Comparison of ENCODE assay signal across 39 cellular contexts in the genomic region with DNA sequence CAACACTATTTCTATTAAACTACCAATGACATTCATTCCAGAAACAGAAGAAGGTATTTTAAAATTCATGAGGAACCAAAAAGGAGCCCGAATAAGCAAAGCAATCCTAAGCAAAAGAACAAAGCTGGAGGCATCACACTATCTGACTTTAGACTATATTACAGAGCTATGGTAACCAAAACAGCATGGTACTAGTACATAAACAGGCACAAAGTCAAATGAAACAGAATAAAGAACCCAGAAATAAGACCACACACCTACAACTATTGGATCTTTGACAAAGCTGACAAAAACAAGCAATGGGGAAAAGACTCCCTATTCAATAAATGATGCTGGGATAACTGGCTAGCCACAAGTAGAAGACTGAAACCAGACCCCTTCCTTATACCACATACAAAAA.
"Had no signal": no experiment of that assay in that cellular context is flagged by ENCODE, and none has a peak within 500 bp of the region (broad histone marks: within the 10 kb centered on the region; RNA-seq: fewer than 3 reads in every experiment).

No MANE protein-coding gene starts in this region.

- DNase-seq: activated effector memory CD4-positive, alpha-beta T cell treated with anti-CD3 and anti-CD28 coated beads, Interleukin-2, amount 50 U/mL, for 16 hours; activated effector memory CD4-positive, alpha-beta T cell treated with Interleukin-2 at 50 U/mL for 16 hours; activated gamma-delta T cell; activated gamma-delta T cell treated with Interleukin-2 at 50 U/mL for 16 hours; activated naive CD4-positive, alpha-beta T cell; activated naive CD4-positive, alpha-beta T cell treated with anti-CD3 and anti-CD28 coated beads for 36 hours; activated naive CD4-positive, alpha-beta T cell treated with anti-CD3 and anti-CD28 coated beads, Interleukin-2, amount 10 ng/mL, durations not matched to agents 7 days and 5 days; activated naive CD4-positive, alpha-beta T cell treated with anti-CD3 and anti-CD28 coated beads, Interleukin-2, amount 50 U/mL, for 16 hours; activated naive CD4-positive, alpha-beta T cell treated with Interleukin-2 at 50 U/mL for 16 hours; activated naive CD8-positive, alpha-beta T cell treated with anti-CD3 and anti-CD28 coated beads for 36 hours; activated naive CD8-positive, alpha-beta T cell treated with anti-CD3 and anti-CD28 coated beads, Interleukin-2, amount 10 ng/mL, durations not matched to agents 7 days and 5 days; activated naive CD8-positive, alpha-beta T cell treated with anti-CD3 and anti-CD28 coated beads, Interleukin-2, amount 50 U/mL, for 24 hours; activated T-cell treated with anti-CD3 and anti-CD28 coated beads for 4 hours; activated T-cell treated with anti-CD3 and anti-CD28 coated beads, Interleukin-2, amount 50 U/mL, for 1 hour; activated T-cell treated with anti-CD3 and anti-CD28 coated beads, Interleukin-2, amount 50 U/mL, for 24 hours; activated T-cell treated with anti-CD3 and anti-CD28 coated beads, Interleukin-2, amount 50 U/mL, for 4 hours; activated T-cell treated with anti-CD3 and anti-CD28 coated beads, Interleukin-2, amount 50 U/mL, for 48 hours; activated T-cell treated with anti-CD3 and anti-CD28 coated beads, Interleukin-2, amount 50 U/mL, for 72 hours; adrenal gland; amniotic stem cell; amygdala; anterior cingulate cortex; aorta; body of pancreas; brain microvascular endothelial cell; caudate nucleus; central memory CD4-positive, alpha-beta T cell; cerebellar nuclear complex had no signal

- H3K36me3 ChIP-seq: adrenal gland, brain microvascular endothelial cell, breast epithelium, cardiac muscle cell had no signal

- H3K4me3 Mint-ChIP-seq: activated naive CD4-positive, alpha-beta T cell treated with anti-CD3 and anti-CD28 coated beads for 36 hours; activated naive CD4-positive, alpha-beta T cell treated with anti-CD3 and anti-CD28 coated beads, Interleukin-2, amount 10 ng/mL, durations not matched to agents 7 days and 5 days; activated naive CD4-positive, alpha-beta T cell treated with anti-CD3 and anti-CD28 coated beads, Interleukin-2, amount 50 U/mL, for 24 hours; activated naive CD8-positive, alpha-beta T cell; activated naive CD8-positive, alpha-beta T cell treated with anti-CD3 and anti-CD28 coated beads for 36 hours; activated naive CD8-positive, alpha-beta T cell treated with anti-CD3 and anti-CD28 coated beads, Interleukin-2, amount 10 ng/mL, durations not matched to agents 7 days and 5 days; activated naive CD8-positive, alpha-beta T cell treated with anti-CD3 and anti-CD28 coated beads, Interleukin-2, amount 50 U/mL, for 24 hours; activated T-cell treated with anti-CD3 and anti-CD28 coated beads, Interleukin-2, amount 50 U/mL, for 24 hours; activated T-cell treated with anti-CD3 and anti-CD28 coated beads, Interleukin-2, amount 50 U/mL, for 4 hours; activated T-cell treated with anti-CD3 and anti-CD28 coated beads, Interleukin-2, amount 50 U/mL, for 72 hours; activated T-helper 1 cell treated with anti-CD3 and anti-CD28 coated beads, Interleukin-12 subunit alpha, Interleukin-12 subunit beta, Interleukin-2, Interleukin-4 antibody, amounts not matched to agents 30 ng/mL and 10 ng/mL and 1 ng/mL, durations not matched to agents 14 hours and 24 hours and 36 hours; activated T-helper 17 cell treated with anti-CD3 and anti-CD28 coated beads, Interleukin-2, amount 50 U/mL, for 72 hours; brain; central memory CD8-positive, alpha-beta T cell had no signal

- ATAC-seq: activated naive CD4-positive, alpha-beta T cell treated with anti-CD3 and anti-CD28 coated beads, Interleukin-2, amount 50 U/mL, for 72 hours; activated naive CD8-positive, alpha-beta T cell treated with anti-CD3 and anti-CD28 coated beads, Interleukin-2, amount 50 U/mL, for 24 hours; activated T-cell treated with anti-CD3 and anti-CD28 coated beads, Interleukin-2, amount 50 U/mL, for 4 hours; activated T-cell treated with anti-CD3 and anti-CD28 coated beads, Interleukin-2, amount 50 U/mL, for 72 hours; activated T-helper 17 cell treated with anti-CD3 and anti-CD28 coated beads, Interleukin-2, amount 50 U/mL, for 72 hours; body of pancreas had no signal

- H3K36me3 Mint-ChIP-seq: activated naive CD4-positive, alpha-beta T cell treated with anti-CD3 and anti-CD28 coated beads, Interleukin-2, amount 10 ng/mL, durations not matched to agents 7 days and 5 days; activated naive CD8-positive, alpha-beta T cell treated with anti-CD3 and anti-CD28 coated beads, Interleukin-2, amount 10 ng/mL, durations not matched to agents 7 days and 5 days; brain had no signal

- H3K4me1 Mint-ChIP-seq: activated naive CD4-positive, alpha-beta T cell treated with anti-CD3 and anti-CD28 coated beads, Interleukin-2, amount 10 ng/mL, durations not matched to agents 7 days and 5 days; activated naive CD4-positive, alpha-beta T cell treated with anti-CD3 and anti-CD28 coated beads, Interleukin-2, amount 50 U/mL, for 24 hours; activated naive CD8-positive, alpha-beta T cell treated with anti-CD3 and anti-CD28 coated beads for 36 hours; activated naive CD8-positive, alpha-beta T cell treated with anti-CD3 and anti-CD28 coated beads, Interleukin-2, amount 10 ng/mL, durations not matched to agents 7 days and 5 days; activated naive CD8-positive, alpha-beta T cell treated with anti-CD3 and anti-CD28 coated beads, Interleukin-2, amount 50 U/mL, for 24 hours; activated T-helper 17 cell treated with anti-CD3 and anti-CD28 coated beads, Interleukin-2, amount 50 U/mL, for 72 hours; brain; central memory CD8-positive, alpha-beta T cell had no signal

- H3K27ac Mint-ChIP-seq: activated naive CD4-positive, alpha-beta T cell treated with anti-CD3 and anti-CD28 coated beads for 36 hours; activated naive CD4-positive, alpha-beta T cell treated with anti-CD3 and anti-CD28 coated beads, Interleukin-2, amount 10 ng/mL, durations not matched to agents 7 days and 5 days; activated naive CD4-positive, alpha-beta T cell treated with anti-CD3 and anti-CD28 coated beads, Interleukin-2, amount 50 U/mL, for 24 hours; activated naive CD4-positive, alpha-beta T cell treated with anti-CD3 and anti-CD28 coated beads, Interleukin-2, amount 50 U/mL, for 72 hours; activated naive CD8-positive, alpha-beta T cell; activated naive CD8-positive, alpha-beta T cell treated with anti-CD3 and anti-CD28 coated beads for 36 hours; activated naive CD8-positive, alpha-beta T cell treated with anti-CD3 and anti-CD28 coated beads, Interleukin-2, amount 10 ng/mL, durations not matched to agents 7 days and 5 days; activated naive CD8-positive, alpha-beta T cell treated with anti-CD3 and anti-CD28 coated beads, Interleukin-2, amount 50 U/mL, for 24 hours; activated T-cell treated with anti-CD3 and anti-CD28 coated beads, Interleukin-2, amount 50 U/mL, for 24 hours; activated T-cell treated with anti-CD3 and anti-CD28 coated beads, Interleukin-2, amount 50 U/mL, for 72 hours; activated T-helper 1 cell treated with anti-CD3 and anti-CD28 coated beads, Interleukin-12 subunit alpha, Interleukin-12 subunit beta, Interleukin-2, Interleukin-4 antibody, amounts not matched to agents 30 ng/mL and 10 ng/mL and 1 ng/mL, durations not matched to agents 14 hours and 24 hours and 36 hours; activated T-helper 17 cell treated with anti-CD3 and anti-CD28 coated beads, Interleukin-2, amount 50 U/mL, for 72 hours; activated T-helper 2 cell treated with anti-CD3 and anti-CD28 coated beads, Interferon-gamma antibody, Interleukin-2, Interleukin-4, amounts not matched to agents 10 μg/mL and 5 μg/mL and 100 μg/mL, durations not matched to agents 14 hours and 24 hours and 36 hours; brain had no signal

- FAIRE-seq: bronchial epithelial cell had no signal

- H3K27ac ChIP-seq: adrenal gland, body of pancreas, brain microvascular endothelial cell, breast epithelium, cardiac muscle cell had no signal

- H3K27me3 Mint-ChIP-seq: activated naive CD4-positive, alpha-beta T cell treated with anti-CD3 and anti-CD28 coated beads, Interleukin-2, amount 10 ng/mL, durations not matched to agents 7 days and 5 days; activated naive CD8-positive, alpha-beta T cell; activated naive CD8-positive, alpha-beta T cell treated with anti-CD3 and anti-CD28 coated beads for 36 hours had no signal

- H3K4me1 ChIP-seq: adrenal gland, body of pancreas, breast epithelium had no signal

- H3K27me3 ChIP-seq: adrenal gland, body of pancreas, brain microvascular endothelial cell, cardiac muscle cell had no signal

- H3K4me3 ChIP-seq: adrenal gland, body of pancreas, breast epithelium, cardiac muscle cell had no signal

- H3K9me3 ChIP-seq: adrenal gland, body of pancreas had no signal
